27 cellular contexts compared by ENCODE assay signal in the genomic region with DNA sequence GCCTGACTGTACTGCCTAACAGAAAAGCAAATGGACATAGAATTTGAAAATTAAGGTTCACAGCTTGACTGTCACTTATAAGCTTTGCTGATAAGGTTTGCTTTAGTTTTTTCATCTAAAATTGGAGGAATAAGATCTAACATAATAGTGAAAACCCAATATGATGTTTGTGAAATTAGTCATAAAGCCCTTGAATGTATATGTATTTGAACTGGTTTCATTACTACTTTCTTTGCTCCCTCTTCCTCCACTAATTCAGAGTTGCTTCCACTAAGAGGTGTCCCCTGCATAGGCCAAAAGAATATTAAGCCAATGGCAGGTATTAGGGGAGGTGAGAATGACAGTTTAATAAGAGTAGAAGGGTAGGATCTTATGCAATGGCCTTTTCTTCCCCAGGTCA.
"Had no signal": no experiment of that assay in that cellular context is flagged by ENCODE, and none has a peak within 500 bp of the region (broad histone marks: within the 10 kb centered on the region; RNA-seq: fewer than 3 reads in every experiment).

No MANE protein-coding gene starts in this region.

- DNase-seq: islet precursor cell; kidney glomerular epithelial cell; left cardiac atrium; left ventricle myocardium superior; midbrain; naive thymus-derived CD8-positive, alpha-beta T cell; nucleus accumbens; pancreas; posterior cingulate gyrus; retina; right cardiac atrium; stimulated activated CD4-positive, alpha-beta T cell treated with anti-CD3 and anti-CD28 coated beads, Interleukin-12 subunit alpha, Interleukin-12 subunit beta, amount 100 ng/mL, for 4 hours; stimulated activated CD4-positive, alpha-beta T cell treated with anti-CD3 and anti-CD28 coated beads, Interleukin-15, amount 100 ng/mL, for 24 hours; stimulated activated CD4-positive, alpha-beta T cell treated with anti-CD3 and anti-CD28 coated beads, Interleukin-2, amount 100 ng/mL, for 24 hours; stimulated activated CD4-positive, alpha-beta T cell treated with anti-CD3 and anti-CD28 coated beads, Interleukin-4, amount 100 ng/mL, for 1 hour; stimulated activated naive CD4-positive, alpha-beta T cell; stomach; testis; thyroid gland; trophoblast cell; upper lobe of right lung had no signal

- H3K4me3 Mint-ChIP-seq: memory B cell; naive thymus-derived CD8-positive, alpha-beta T cell; nephron; neural crest cell had no signal

- H3K9me3 Mint-ChIP-seq: memory B cell; naive thymus-derived CD8-positive, alpha-beta T cell; nephron; neural crest cell had no signal

- H3K4me1 Mint-ChIP-seq: memory B cell, nephron, neural crest cell had no signal

- H3K27me3 Mint-ChIP-seq: memory B cell; naive thymus-derived CD8-positive, alpha-beta T cell had no signal

- ATAC-seq: left cardiac atrium; left lobe of liver; left ventricle myocardium superior; mucosa of descending colon; naive thymus-derived CD8-positive, alpha-beta T cell; pancreas; right cardiac atrium; sciatic nerve; upper lobe of right lung had no signal

- H3K27ac Mint-ChIP-seq: memory B cell, nephron had no signal
